ENCODE assay signal across 1 cellular context in genomic region chr14:103104654-103105511, GRCh38.
A peak's percentile ranks its signal among the peaks of the same experiment; 100 is the strongest.
TF ChIP-seq lines count a peak whose summit lies in the region.

No MANE protein-coding gene starts in this region.

TF ChIP-seq in HEK293, 187 proteins besides CTCF, POLR2A, EP300 and RAD21 (continued from another document and continues in another):
- TF ChIP-seq ZEB2 (tag by site-specific recombination; IDR thresholded peaks at IDR 0.05) = peak; percentile 95
- peak; percentile 50; the same call in 1 of the 2 replicates for TF ChIP-seq ZIC2 (tag by site-specific recombination; IDR thresholded peaks at IDR 0.05)
- TF ChIP-seq ZNF571 (tag by site-specific recombination; IDR thresholded peaks at IDR 0.05) = no peak
- no peak for TF ChIP-seq ZNF341 (tag by site-specific recombination; IDR thresholded peaks at IDR 0.05; ENCODE audit: low read depth)
- peak; percentile 74 for TF ChIP-seq KLF16 (tag by site-specific recombination; IDR thresholded peaks at IDR 0.05)
- peak; percentile 80; the same call in 1 of the 2 replicates for TF ChIP-seq SALL2 (tag by site-specific recombination; IDR thresholded peaks at IDR 0.05; ENCODE audit: borderline replicate concordance)
- no peak for TF ChIP-seq ZNF140 (tag by site-specific recombination; IDR thresholded peaks at IDR 0.05)
- TF ChIP-seq ZSCAN5A (tag by site-specific recombination; IDR thresholded peaks at IDR 0.05) = peak; percentile 69
- no peak; the same call in 1 of the 2 replicates for TF ChIP-seq ZNF76 (tag by site-specific recombination; IDR thresholded peaks at IDR 0.05; ENCODE audit: borderline replicate concordance, low read depth)
- TF ChIP-seq ZNF624 (tag by site-specific recombination; IDR thresholded peaks at IDR 0.05) = peak; percentile 80; the same call in 1 of the 2 replicates
- TF ChIP-seq, protein P1, sequence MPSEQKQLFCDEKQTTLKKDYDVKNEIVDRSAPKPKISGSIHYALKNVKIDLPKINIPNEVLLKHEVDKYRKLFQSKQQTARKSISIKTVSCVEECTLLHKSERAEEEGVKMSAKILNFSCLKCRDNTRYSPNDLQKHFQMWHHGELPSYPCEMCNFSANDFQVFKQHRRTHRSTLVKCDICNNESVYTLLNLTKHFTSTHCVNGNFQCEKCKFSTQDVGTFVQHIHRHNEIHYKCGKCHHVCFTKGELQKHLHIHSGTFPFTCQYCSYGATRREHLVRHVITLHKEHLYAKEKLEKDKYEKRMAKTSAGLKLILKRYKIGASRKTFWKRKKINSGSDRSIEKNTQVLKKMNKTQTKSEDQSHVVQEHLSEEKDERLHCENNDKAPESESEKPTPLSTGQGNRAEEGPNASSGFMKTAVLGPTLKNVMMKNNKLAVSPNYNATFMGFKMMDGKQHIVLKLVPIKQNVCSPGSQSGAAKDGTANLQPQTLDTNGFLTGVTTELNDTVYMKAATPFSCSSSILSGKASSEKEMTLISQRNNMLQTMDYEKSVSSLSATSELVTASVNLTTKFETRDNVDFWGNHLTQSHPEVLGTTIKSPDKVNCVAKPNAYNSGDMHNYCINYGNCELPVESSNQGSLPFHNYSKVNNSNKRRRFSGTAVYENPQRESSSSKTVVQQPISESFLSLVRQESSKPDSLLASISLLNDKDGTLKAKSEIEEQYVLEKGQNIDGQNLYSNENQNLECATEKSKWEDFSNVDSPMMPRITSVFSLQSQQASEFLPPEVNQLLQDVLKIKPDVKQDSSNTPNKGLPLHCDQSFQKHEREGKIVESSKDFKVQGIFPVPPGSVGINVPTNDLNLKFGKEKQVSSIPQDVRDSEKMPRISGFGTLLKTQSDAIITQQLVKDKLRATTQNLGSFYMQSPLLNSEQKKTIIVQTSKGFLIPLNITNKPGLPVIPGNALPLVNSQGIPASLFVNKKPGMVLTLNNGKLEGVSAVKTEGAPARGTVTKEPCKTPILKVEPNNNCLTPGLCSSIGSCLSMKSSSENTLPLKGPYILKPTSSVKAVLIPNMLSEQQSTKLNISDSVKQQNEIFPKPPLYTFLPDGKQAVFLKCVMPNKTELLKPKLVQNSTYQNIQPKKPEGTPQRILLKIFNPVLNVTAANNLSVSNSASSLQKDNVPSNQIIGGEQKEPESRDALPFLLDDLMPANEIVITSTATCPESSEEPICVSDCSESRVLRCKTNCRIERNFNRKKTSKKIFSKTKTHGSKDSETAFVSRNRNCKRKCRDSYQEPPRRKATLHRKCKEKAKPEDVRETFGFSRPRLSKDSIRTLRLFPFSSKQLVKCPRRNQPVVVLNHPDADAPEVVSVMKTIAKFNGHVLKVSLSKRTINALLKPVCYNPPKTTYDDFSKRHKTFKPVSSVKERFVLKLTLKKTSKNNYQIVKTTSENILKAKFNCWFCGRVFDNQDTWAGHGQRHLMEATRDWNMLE (tag by site-specific recombination; conservative IDR thresholded peaks at IDR 0.05; ENCODE audit: low read depth) = no peak
- peak; percentile 96 for TF ChIP-seq ZBTB26 (tag by site-specific recombination; optimal IDR thresholded peaks at IDR 0.05)
- peak; percentile 74; the same call in 1 of the 2 replicates for TF ChIP-seq SCRT1 (tag by site-specific recombination; IDR thresholded peaks at IDR 0.05; ENCODE audit: borderline replicate concordance)
- peak; percentile 85; the same call in 1 of the 2 replicates for TF ChIP-seq ZSCAN23 (tag by site-specific recombination; IDR thresholded peaks at IDR 0.05)
- TF ChIP-seq ZNF239 (tag by site-specific recombination; IDR thresholded peaks at IDR 0.05) = peak; percentile 88; the same call in 1 of the 2 replicates
- TF ChIP-seq ZXDB (tag by site-specific recombination; IDR thresholded peaks at IDR 0.05) = peak; percentile 75
- no peak for TF ChIP-seq SETDB1 (IDR thresholded peaks at IDR 0.05; ENCODE audit: insufficient read length, low read length)
- TF ChIP-seq ZNF521 (tag by site-specific recombination; IDR thresholded peaks at IDR 0.05) = no peak
- TF ChIP-seq ZNF544 (tag by site-specific recombination; IDR thresholded peaks at IDR 0.05) = no peak; the same call in 1 of the 2 replicates
- TF ChIP-seq KLF8 (tag by site-specific recombination; IDR thresholded peaks at IDR 0.05) = peak; percentile 93
- no peak for TF ChIP-seq OVOL3 (tag by site-specific recombination; IDR thresholded peaks at IDR 0.05)
- no peak for TF ChIP-seq ZNF184 (tag by site-specific recombination; IDR thresholded peaks at IDR 0.05)
- TF ChIP-seq, protein P2, sequence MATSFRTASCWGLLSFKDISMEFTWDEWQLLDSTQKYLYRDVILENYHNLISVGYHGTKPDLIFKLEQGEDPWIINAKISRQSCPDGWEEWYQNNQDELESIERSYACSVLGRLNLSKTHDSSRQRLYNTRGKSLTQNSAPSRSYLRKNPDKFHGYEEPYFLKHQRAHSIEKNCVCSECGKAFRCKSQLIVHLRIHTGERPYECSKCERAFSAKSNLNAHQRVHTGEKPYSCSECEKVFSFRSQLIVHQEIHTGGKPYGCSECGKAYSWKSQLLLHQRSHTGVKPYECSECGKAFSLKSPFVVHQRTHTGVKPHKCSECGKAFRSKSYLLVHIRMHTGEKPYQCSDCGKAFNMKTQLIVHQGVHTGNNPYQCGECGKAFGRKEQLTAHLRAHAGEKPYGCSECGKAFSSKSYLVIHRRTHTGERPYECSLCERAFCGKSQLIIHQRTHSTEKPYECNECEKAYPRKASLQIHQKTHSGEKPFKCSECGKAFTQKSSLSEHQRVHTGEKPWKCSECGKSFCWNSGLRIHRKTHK (tag by site-specific recombination; IDR thresholded peaks at IDR 0.05) = no peak
- peak; percentile 75 for TF ChIP-seq KLF1 (tag by site-specific recombination; IDR thresholded peaks at IDR 0.05)
- TF ChIP-seq SP3 (tag by site-specific recombination; IDR thresholded peaks at IDR 0.05) = no peak; the same call in 1 of the 2 replicates
- no peak for TF ChIP-seq ZFP37 (tag by site-specific recombination; IDR thresholded peaks at IDR 0.05)
- TF ChIP-seq, protein P3, sequence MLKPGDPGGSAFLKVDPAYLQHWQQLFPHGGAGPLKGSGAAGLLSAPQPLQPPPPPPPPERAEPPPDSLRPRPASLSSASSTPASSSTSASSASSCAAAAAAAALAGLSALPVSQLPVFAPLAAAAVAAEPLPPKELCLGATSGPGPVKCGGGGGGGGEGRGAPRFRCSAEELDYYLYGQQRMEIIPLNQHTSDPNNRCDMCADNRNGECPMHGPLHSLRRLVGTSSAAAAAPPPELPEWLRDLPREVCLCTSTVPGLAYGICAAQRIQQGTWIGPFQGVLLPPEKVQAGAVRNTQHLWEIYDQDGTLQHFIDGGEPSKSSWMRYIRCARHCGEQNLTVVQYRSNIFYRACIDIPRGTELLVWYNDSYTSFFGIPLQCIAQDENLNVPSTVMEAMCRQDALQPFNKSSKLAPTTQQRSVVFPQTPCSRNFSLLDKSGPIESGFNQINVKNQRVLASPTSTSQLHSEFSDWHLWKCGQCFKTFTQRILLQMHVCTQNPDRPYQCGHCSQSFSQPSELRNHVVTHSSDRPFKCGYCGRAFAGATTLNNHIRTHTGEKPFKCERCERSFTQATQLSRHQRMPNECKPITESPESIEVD (tag by site-specific recombination; IDR thresholded peaks at IDR 0.05) = no peak
- TF ChIP-seq, protein P4, sequence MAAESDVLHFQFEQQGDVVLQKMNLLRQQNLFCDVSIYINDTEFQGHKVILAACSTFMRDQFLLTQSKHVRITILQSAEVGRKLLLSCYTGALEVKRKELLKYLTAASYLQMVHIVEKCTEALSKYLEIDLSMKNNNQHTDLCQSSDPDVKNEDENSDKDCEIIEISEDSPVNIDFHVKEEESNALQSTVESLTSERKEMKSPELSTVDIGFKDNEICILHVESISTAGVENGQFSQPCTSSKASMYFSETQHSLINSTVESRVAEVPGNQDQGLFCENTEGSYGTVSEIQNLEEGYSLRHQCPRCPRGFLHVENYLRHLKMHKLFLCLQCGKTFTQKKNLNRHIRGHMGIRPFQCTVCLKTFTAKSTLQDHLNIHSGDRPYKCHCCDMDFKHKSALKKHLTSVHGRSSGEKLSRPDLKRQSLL (tag by site-specific recombination; IDR thresholded peaks at IDR 0.05) = no peak
- TF ChIP-seq ZNF391 (tag by site-specific recombination; IDR thresholded peaks at IDR 0.05; ENCODE audit: borderline replicate concordance, low read depth) = peak; percentile 98
- peak; percentile 36; the same call in 1 of the 2 replicates for TF ChIP-seq ZBTB8A (tag by site-specific recombination; IDR thresholded peaks at IDR 0.05)
- TF ChIP-seq ZNF335 (tag by site-specific recombination; conservative IDR thresholded peaks at IDR 0.05) = peak; percentile 71
- peak; percentile 98 for TF ChIP-seq ZNF785 (tag by site-specific recombination; IDR thresholded peaks at IDR 0.05)
- TF ChIP-seq TCF7L2 (IDR thresholded peaks at IDR 0.05; ENCODE audit: borderline replicate concordance, low read depth, low read length) = no peak
- TF ChIP-seq ZNF266 (tag by site-specific recombination; IDR thresholded peaks at IDR 0.05; ENCODE audit: low read depth) = peak; percentile 92
- no peak for TF ChIP-seq ZNF561 (tag by site-specific recombination; IDR thresholded peaks at IDR 0.05; ENCODE audit: borderline replicate concordance)
- TF ChIP-seq ZNF830 (tag by site-specific recombination; IDR thresholded peaks at IDR 0.05; ENCODE audit: low read depth) = no peak
- TF ChIP-seq, protein P5, sequence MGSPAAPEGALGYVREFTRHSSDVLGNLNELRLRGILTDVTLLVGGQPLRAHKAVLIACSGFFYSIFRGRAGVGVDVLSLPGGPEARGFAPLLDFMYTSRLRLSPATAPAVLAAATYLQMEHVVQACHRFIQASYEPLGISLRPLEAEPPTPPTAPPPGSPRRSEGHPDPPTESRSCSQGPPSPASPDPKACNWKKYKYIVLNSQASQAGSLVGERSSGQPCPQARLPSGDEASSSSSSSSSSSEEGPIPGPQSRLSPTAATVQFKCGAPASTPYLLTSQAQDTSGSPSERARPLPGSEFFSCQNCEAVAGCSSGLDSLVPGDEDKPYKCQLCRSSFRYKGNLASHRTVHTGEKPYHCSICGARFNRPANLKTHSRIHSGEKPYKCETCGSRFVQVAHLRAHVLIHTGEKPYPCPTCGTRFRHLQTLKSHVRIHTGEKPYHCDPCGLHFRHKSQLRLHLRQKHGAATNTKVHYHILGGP (tag by site-specific recombination; IDR thresholded peaks at IDR 0.05) = no peak; the same call in none of the 2 replicates
- TF ChIP-seq TRIM28 (IDR thresholded peaks at IDR 0.05; ENCODE audit: borderline replicate concordance, low read length) = no peak
- TF ChIP-seq PRDM1 (tag by site-specific recombination; IDR thresholded peaks at IDR 0.05) = no peak
- TF ChIP-seq YY2 (tag by site-specific recombination; IDR thresholded peaks at IDR 0.05) = peak; percentile 86
- TF ChIP-seq ZBTB7A (tag by site-specific recombination; IDR thresholded peaks at IDR 0.05; ENCODE audit: low read depth) = peak; percentile 100
- no peak for TF ChIP-seq ZNF623 (tag by site-specific recombination; IDR thresholded peaks at IDR 0.05)
- no peak; the same call in 1 of the 2 replicates for TF ChIP-seq ZBTB1 (tag by site-specific recombination; IDR thresholded peaks at IDR 0.05)
- TF ChIP-seq, protein P6, sequence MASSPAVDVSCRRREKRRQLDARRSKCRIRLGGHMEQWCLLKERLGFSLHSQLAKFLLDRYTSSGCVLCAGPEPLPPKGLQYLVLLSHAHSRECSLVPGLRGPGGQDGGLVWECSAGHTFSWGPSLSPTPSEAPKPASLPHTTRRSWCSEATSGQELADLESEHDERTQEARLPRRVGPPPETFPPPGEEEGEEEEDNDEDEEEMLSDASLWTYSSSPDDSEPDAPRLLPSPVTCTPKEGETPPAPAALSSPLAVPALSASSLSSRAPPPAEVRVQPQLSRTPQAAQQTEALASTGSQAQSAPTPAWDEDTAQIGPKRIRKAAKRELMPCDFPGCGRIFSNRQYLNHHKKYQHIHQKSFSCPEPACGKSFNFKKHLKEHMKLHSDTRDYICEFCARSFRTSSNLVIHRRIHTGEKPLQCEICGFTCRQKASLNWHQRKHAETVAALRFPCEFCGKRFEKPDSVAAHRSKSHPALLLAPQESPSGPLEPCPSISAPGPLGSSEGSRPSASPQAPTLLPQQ (tag by site-specific recombination; IDR thresholded peaks at IDR 0.05) = peak; percentile 77
- peak; percentile 95 for TF ChIP-seq EGR2 (tag by site-specific recombination; IDR thresholded peaks at IDR 0.05; ENCODE audit: low read depth)
- TF ChIP-seq ZFHX2 (tag by site-specific recombination; conservative IDR thresholded peaks at IDR 0.05) = peak; percentile 98
- TF ChIP-seq ZSCAN30 (tag by site-specific recombination; IDR thresholded peaks at IDR 0.05) = no peak
- peak; percentile 72 for TF ChIP-seq ZNF629 (tag by site-specific recombination; IDR thresholded peaks at IDR 0.05)
- peak; percentile 89; the same call in 1 of the 2 replicates for TF ChIP-seq ZNF169 (tag by site-specific recombination; IDR thresholded peaks at IDR 0.05)
- TF ChIP-seq ZSCAN16 (tag by site-specific recombination; IDR thresholded peaks at IDR 0.05) = peak; percentile 26; the same call in 1 of the 2 replicates
- TF ChIP-seq, protein P7, sequence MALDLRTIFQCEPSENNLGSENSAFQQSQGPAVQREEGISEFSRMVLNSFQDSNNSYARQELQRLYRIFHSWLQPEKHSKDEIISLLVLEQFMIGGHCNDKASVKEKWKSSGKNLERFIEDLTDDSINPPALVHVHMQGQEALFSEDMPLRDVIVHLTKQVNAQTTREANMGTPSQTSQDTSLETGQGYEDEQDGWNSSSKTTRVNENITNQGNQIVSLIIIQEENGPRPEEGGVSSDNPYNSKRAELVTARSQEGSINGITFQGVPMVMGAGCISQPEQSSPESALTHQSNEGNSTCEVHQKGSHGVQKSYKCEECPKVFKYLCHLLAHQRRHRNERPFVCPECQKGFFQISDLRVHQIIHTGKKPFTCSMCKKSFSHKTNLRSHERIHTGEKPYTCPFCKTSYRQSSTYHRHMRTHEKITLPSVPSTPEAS (tag by site-specific recombination; IDR thresholded peaks at IDR 0.05) = peak; percentile 100
- no peak; the same call in 1 of the 2 replicates for TF ChIP-seq YY1 (tag by site-specific recombination; IDR thresholded peaks at IDR 0.05)
